In genomic region chr13:46181799-46182490, GRCh38 we compare ENCODE assay signal across 9 cellular contexts. TPM values are rescaled to one million over a fixed set of nuclear protein-coding genes. Genes with fewer than 3 reads are reported as not detected.
DNase-seq lines count a peak whose midpoint lies in the region; ATAC-seq, FAIRE-seq and TF ChIP-seq lines count a peak whose summit lies in the region.
"Had no signal": no experiment of that assay in that cellular context is flagged by ENCODE, and none has a peak within 500 bp of the region (broad histone marks: within the 10 kb centered on the region; RNA-seq: fewer than 3 reads in every experiment).

A gene with protein sequence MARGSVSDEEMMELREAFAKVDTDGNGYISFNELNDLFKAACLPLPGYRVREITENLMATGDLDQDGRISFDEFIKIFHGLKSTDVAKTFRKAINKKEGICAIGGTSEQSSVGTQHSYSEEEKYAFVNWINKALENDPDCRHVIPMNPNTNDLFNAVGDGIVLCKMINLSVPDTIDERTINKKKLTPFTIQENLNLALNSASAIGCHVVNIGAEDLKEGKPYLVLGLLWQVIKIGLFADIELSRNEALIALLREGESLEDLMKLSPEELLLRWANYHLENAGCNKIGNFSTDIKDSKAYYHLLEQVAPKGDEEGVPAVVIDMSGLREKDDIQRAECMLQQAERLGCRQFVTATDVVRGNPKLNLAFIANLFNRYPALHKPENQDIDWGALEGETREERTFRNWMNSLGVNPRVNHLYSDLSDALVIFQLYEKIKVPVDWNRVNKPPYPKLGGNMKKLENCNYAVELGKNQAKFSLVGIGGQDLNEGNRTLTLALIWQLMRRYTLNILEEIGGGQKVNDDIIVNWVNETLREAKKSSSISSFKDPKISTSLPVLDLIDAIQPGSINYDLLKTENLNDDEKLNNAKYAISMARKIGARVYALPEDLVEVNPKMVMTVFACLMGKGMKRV (minus strand): TSS chr13:46182177. CDS start chr13:46159662, 22,515 bp downstream.

- peaks cover 52% of the 10 kb centered on the region for H3K36me3 Mint-ChIP-seq in activated T-helper 17 cell treated with anti-CD3 and anti-CD28 coated beads, Interleukin-2, amount 50 U/mL, for 72 hours (ENCODE audit: low read depth)
- peaks cover 57% of the 10 kb centered on the region for H3K36me3 Mint-ChIP-seq in stimulated activated effector memory CD8-positive, alpha-beta T cell treated with anti-CD3 and anti-CD28 coated beads, Interleukin-12 subunit alpha, Interleukin-12 subunit beta, amount 100 ng/mL, for 72 hours

- H3K27me3 Mint-ChIP-seq in activated T-helper 17 cell treated with anti-CD3 and anti-CD28 coated beads, Interleukin-2, amount 50 U/mL, for 72 hours: no peaks in the 10 kb centered on the region

- H3K4me3 ChIP-seq in lower leg skin (ENCODE audit: low read depth, poor library complexity, severe bottlenecking): peak within 1 kb of the TSS; percentile 9
- H3K4me3 ChIP-seq: cardiac muscle cell had no signal

- H3K4me1 Mint-ChIP-seq in activated T-helper 17 cell treated with anti-CD3 and anti-CD28 coated beads, Interleukin-2, amount 50 U/mL, for 72 hours: peaks cover 48% of the 10 kb centered on the region
- peaks cover 50% of the 10 kb centered on the region for H3K4me1 Mint-ChIP-seq in stimulated activated effector memory CD8-positive, alpha-beta T cell treated with anti-CD3 and anti-CD28 coated beads, Interleukin-12 subunit alpha, Interleukin-12 subunit beta, amount 100 ng/mL, for 72 hours

- DNase-seq in RCC 7860 (ENCODE audit: low spot score) (peak; percentile 31), lower leg skin (ENCODE audit: low spot score in 2 of 2) (peak in 1 of 2 donors; percentile 47), SHP77 treated with DMSO at 0.1 percent for 48 hours (lab: John Stamatoyannopoulos, UW) (no peak), NCI-H2196 treated with DMSO at 0.1 percent for 48 hours (lab: John Stamatoyannopoulos, UW; ENCODE audit: unreplicated experiment) (no peak)
- peak in 1 of 2 donors; percentile 87 for DNase-seq in stimulated activated effector memory CD8-positive, alpha-beta T cell treated with anti-CD3 and anti-CD28 coated beads, Interleukin-12 subunit alpha, Interleukin-12 subunit beta, amount 100 ng/mL, for 72 hours (ENCODE audit: low spot score in 2 of 2)

- no peak for TF ChIP-seq CTCF in lower leg skin (IDR thresholded peaks at IDR 0.05)

- no peak for FAIRE-seq in RCC 7860 (lab: Jason Lieb, UNC)

- no peaks in the 10 kb centered on the region for H3K9me3 Mint-ChIP-seq in activated T-helper 17 cell treated with anti-CD3 and anti-CD28 coated beads, Interleukin-2, amount 50 U/mL, for 72 hours
- no peaks in the 10 kb centered on the region for H3K9me3 Mint-ChIP-seq in stimulated activated effector memory CD8-positive, alpha-beta T cell treated with anti-CD3 and anti-CD28 coated beads, Interleukin-12 subunit alpha, Interleukin-12 subunit beta, amount 100 ng/mL, for 72 hours

- intact Hi-C loops in lower leg skin (cut with DNase I; ENCODE audit: low total_unique reads): no loop called here

- H3K27ac Mint-ChIP-seq in activated T-helper 17 cell treated with anti-CD3 and anti-CD28 coated beads, Interleukin-2, amount 50 U/mL, for 72 hours: peak within 1 kb of the TSS; percentile 91
- peak within 1 kb of the TSS; percentile 77 for H3K27ac Mint-ChIP-seq in stimulated activated effector memory CD8-positive, alpha-beta T cell treated with anti-CD3 and anti-CD28 coated beads, Interleukin-12 subunit alpha, Interleukin-12 subunit beta, amount 100 ng/mL, for 72 hours

- peak; percentile 63 for ATAC-seq in GM18870 (IDR thresholded peaks at IDR 0.05; ENCODE audit: unreplicated experiment)
- peak; percentile 56 for ATAC-seq in HG03060 (IDR thresholded peaks at IDR 0.05; ENCODE audit: low read depth, unreplicated experiment)
- peak; percentile 81 for ATAC-seq in activated T-helper 17 cell treated with anti-CD3 and anti-CD28 coated beads, Interleukin-2, amount 50 U/mL, for 72 hours (replicated peaks)
- peak; percentile 85 for ATAC-seq in stimulated activated effector memory CD8-positive, alpha-beta T cell treated with anti-CD3 and anti-CD28 coated beads, Interleukin-12 subunit alpha, Interleukin-12 subunit beta, amount 100 ng/mL, for 72 hours

- 82 to 84% methylated on average over 8 of the region's 8 CpGs for WGBS in lower leg skin, 2 donors

- H3K4me3 Mint-ChIP-seq in activated T-helper 17 cell treated with anti-CD3 and anti-CD28 coated beads, Interleukin-2, amount 50 U/mL, for 72 hours: peak within 1 kb of the TSS; percentile 89
- peak within 1 kb of the TSS; percentile 89 for H3K4me3 Mint-ChIP-seq in stimulated activated effector memory CD8-positive, alpha-beta T cell treated with anti-CD3 and anti-CD28 coated beads, Interleukin-12 subunit alpha, Interleukin-12 subunit beta, amount 100 ng/mL, for 72 hours

- TF ChIP-seq POLR2A in lower leg skin (IDR thresholded peaks at IDR 0.05): no peak

RNA-seq across cellular contexts. Expression of the gene that starts here (rescaled TPM):
- total RNA-seq in activated T-helper 17 cell treated with anti-CD3 and anti-CD28 coated beads, Interleukin-2, amount 50 U/mL, for 72 hours: 100 to 1,000 TPM; 727 to 916 TPM
- total RNA-seq in lower leg skin: 10 to 100 TPM; 21.7 to 45.4 (median 39.0) TPM

Comparison
In these comparisons a context has a peak if more than half of its experiments do, and no peak if none do; other contexts are left out.
1. RNA of the gene that starts here (total RNA-seq): 727 to 916 TPM in activated T-helper 17 cell treated with anti-CD3 and anti-CD28 coated beads, Interleukin-2, amount 50 U/mL, for 72 hours; 21.7 to 45.4 TPM in lower leg skin; every median in the first group is over 10 times any median in the second.
2. Peak in every context shown above with its lines, with median percentiles within 50 percentile points of each other: ATAC-seq.